Comparison of ENCODE assay signal across 13 cellular contexts in genomic region chr17:58326609-58327341, GRCh38. TPM values are rescaled to one million over a fixed set of nuclear protein-coding genes. Genes with fewer than 3 reads are reported as not detected.
DNase-seq lines count a peak whose midpoint lies in the region; ATAC-seq lines count a peak whose summit lies in the region.
"Had no signal": no experiment of that assay in that cellular context is flagged by ENCODE, and none has a peak within 500 bp of the region (broad histone marks: within the 10 kb centered on the region; RNA-seq: fewer than 3 reads in every experiment).

No MANE protein-coding gene starts in this region.

- H3K9ac ChIP-seq in BLaER1 = peak overlapping the region; percentile 100

- no peaks in the 10 kb centered on the region; the same call in 1 of the 2 replicates for H3K9me3 ChIP-seq in BLaER1
- H3K9me3 ChIP-seq: uterus had no signal

- H3K27ac Mint-ChIP-seq in activated CD4-positive, alpha-beta memory T cell treated with anti-CD3 and anti-CD28 coated beads, Interleukin-2, amount 10 ng/mL, durations not matched to agents 7 days and 5 days = peak overlapping the region; percentile 99
- peak overlapping the region; percentile 100 for H3K27ac Mint-ChIP-seq in memory B cell

- POLR2A ChIA-PET in activated CD4-positive, alpha-beta memory T cell treated with anti-CD3 and anti-CD28 coated beads, Interleukin-2, amount 10 ng/mL, durations not matched to agents 7 days and 5 days (lab: Charles Lee) = interaction anchor here (1.0 to 22.3 kb wide), 10 partner anchors 12 to 190 kb away, joined by 3 to 1460 read pairs (median 6); partner anchors contain the start of genes HSF5, RNF43 and SUPT4H1

- no peaks in the 10 kb centered on the region for H3K9me3 Mint-ChIP-seq in activated CD4-positive, alpha-beta memory T cell treated with anti-CD3 and anti-CD28 coated beads, Interleukin-2, amount 10 ng/mL, durations not matched to agents 7 days and 5 days
- no peaks in the 10 kb centered on the region for H3K9me3 Mint-ChIP-seq in memory B cell

- DNase-seq in G401 (ENCODE audit: low spot score) (peak; percentile 21), memory B cell (ENCODE audit: low spot score in 2 of 2) (no peak), nucleus accumbens (lab: John Stamatoyannopoulos, UW) (no peak), HCEC 1CT (no peak), sciatic nerve (ENCODE audit: low spot score) (no peak)
- no peak for DNase-seq in activated CD4-positive, alpha-beta memory T cell treated with anti-CD3 and anti-CD28 coated beads, Interleukin-2, amount 10 ng/mL, durations not matched to agents 7 days and 5 days
- DNase-seq: NCI-H510A treated with DMSO at 0.1 percent for 48 hours, uterus had no signal

- no peaks in the 10 kb centered on the region for H3K27me3 Mint-ChIP-seq in activated CD4-positive, alpha-beta memory T cell treated with anti-CD3 and anti-CD28 coated beads, Interleukin-2, amount 10 ng/mL, durations not matched to agents 7 days and 5 days
- H3K27me3 Mint-ChIP-seq in memory B cell = no peaks in the 10 kb centered on the region

- H3K36me3 Mint-ChIP-seq in activated CD4-positive, alpha-beta memory T cell treated with anti-CD3 and anti-CD28 coated beads, Interleukin-2, amount 10 ng/mL, durations not matched to agents 7 days and 5 days (ENCODE audit: low read depth) = peaks cover 59% of the 10 kb centered on the region
- H3K36me3 Mint-ChIP-seq in memory B cell = peaks cover 19% of the 10 kb centered on the region

- H3K4me1 Mint-ChIP-seq in activated CD4-positive, alpha-beta memory T cell treated with anti-CD3 and anti-CD28 coated beads, Interleukin-2, amount 10 ng/mL, durations not matched to agents 7 days and 5 days = peaks cover 34% of the 10 kb centered on the region
- peaks cover 42% of the 10 kb centered on the region for H3K4me1 Mint-ChIP-seq in memory B cell

- H4K20me1 ChIP-seq in BLaER1 = peaks cover 76% of the 10 kb centered on the region

- peak overlapping the region; percentile 100 for H3K27ac ChIP-seq in BLaER1
- H3K27ac ChIP-seq: epithelial cell of prostate, uterus had no signal

- CTCF ChIA-PET in activated CD4-positive, alpha-beta memory T cell treated with anti-CD3 and anti-CD28 coated beads, Interleukin-2, amount 10 ng/mL, durations not matched to agents 7 days and 5 days (lab: Charles Lee) = interaction anchor here (1.7 to 3.5 kb wide), 5 partner anchors 9 to 25 kb away, joined by 11 to 41 read pairs (median 28); partner anchors contain the start of gene SUPT4H1

- intact Hi-C loops in sciatic nerve (cut with DNase I) = no loop called here

- ATAC-seq in memory B cell (ENCODE audit: low read depth) = no peak
- ATAC-seq in GM18867 (IDR thresholded peaks at IDR 0.05; ENCODE audit: unreplicated experiment) = no peak
- no peak for ATAC-seq in sciatic nerve

- peaks cover 37% of the 10 kb centered on the region for H3K36me3 ChIP-seq in BLaER1
- H3K36me3 ChIP-seq: uterus had no signal

- H3K4me3 ChIP-seq in BLaER1 = peak overlapping the region; percentile 96
- H3K4me3 ChIP-seq: uterus had no signal

- in situ Hi-C loops in G401 (cut with HindIII; ENCODE audit: low sequenced_read_pairs) = no loop called here

- H3K4me2 ChIP-seq in BLaER1 = peak overlapping the region; percentile 100

- H3K4me1 ChIP-seq in BLaER1 = peaks cover 64% of the 10 kb centered on the region
- H3K4me1 ChIP-seq: uterus had no signal

- H3K27me3 ChIP-seq in BLaER1 = peaks cover 9% of the 10 kb centered on the region; the same call in 1 of the 2 replicates
- H3K27me3 ChIP-seq: uterus had no signal

- peak overlapping the region; percentile 56 for H3K4me3 Mint-ChIP-seq in activated CD4-positive, alpha-beta memory T cell treated with anti-CD3 and anti-CD28 coated beads, Interleukin-2, amount 10 ng/mL, durations not matched to agents 7 days and 5 days
- peak overlapping the region; percentile 65 for H3K4me3 Mint-ChIP-seq in memory B cell

RNA-seq across cellular contexts. Expression of gene TSPOAP1, which starts 1.8 kb away (rescaled TPM):
- not detected in 2 replicates for total RNA-seq in G401 (2014; rRNA removed; shearing (Covaris generic))
- 10 to 100 TPM; 60.9 to 69.4 TPM for total RNA-seq in activated CD4-positive, alpha-beta memory T cell treated with anti-CD3 and anti-CD28 coated beads, Interleukin-2, amount 10 ng/mL, durations not matched to agents 7 days and 5 days
- total RNA-seq in sciatic nerve = 17.8 TPM
- total RNA-seq: SK-MEL-5 had no signal

RNA-seq across cellular contexts. Expression of gene SUPT4H1, which starts 25.2 kb away (rescaled TPM):
- total RNA-seq in G401 (2014; rRNA removed; shearing (Covaris generic)) = 58.7 and 73.6 TPM in 2 replicates
- 10 to 100 TPM; 85.8 to 91.0 TPM for total RNA-seq in activated CD4-positive, alpha-beta memory T cell treated with anti-CD3 and anti-CD28 coated beads, Interleukin-2, amount 10 ng/mL, durations not matched to agents 7 days and 5 days
- 62.2 TPM for total RNA-seq in sciatic nerve

RNA-seq across cellular contexts. Expression of gene MPO, which starts 46.0 kb away (rescaled TPM):
- total RNA-seq in G401 (2014; rRNA removed; shearing (Covaris generic)) = not detected in 2 replicates
- total RNA-seq in activated CD4-positive, alpha-beta memory T cell treated with anti-CD3 and anti-CD28 coated beads, Interleukin-2, amount 10 ng/mL, durations not matched to agents 7 days and 5 days = under 1 TPM; 0.08 to 0.38 TPM
- total RNA-seq in sciatic nerve = 2.0 TPM
- total RNA-seq: M059J, SK-MEL-5 had no signal

Comparison
In these comparisons a context has a peak if more than half of its experiments do, and no peak if none do; other contexts are left out.
1. RNA of gene TSPOAP1, which starts 1.8 kb away (total RNA-seq): 60.9 to 69.4 TPM in activated CD4-positive, alpha-beta memory T cell treated with anti-CD3 and anti-CD28 coated beads, Interleukin-2, amount 10 ng/mL, durations not matched to agents 7 days and 5 days and 17.8 TPM in sciatic nerve (single experiment); not detected in G401; every median in the first group is over 10 times any median in the second.